ENCODE assay signal across 8 cellular contexts in genomic region chr12:51047655-51048540, GRCh38.
DNase-seq lines count a peak whose midpoint lies in the region; ATAC-seq lines count a peak whose summit lies in the region.

Gene LETMD1 (plus strand): TSS chr12:51048327. CDS start chr12:51048357, 30 bp downstream.

- DNase-seq in AG20443 (ENCODE audit: low spot score) (peak; percentile 96), NCI-H345 treated with DMSO at 0.1 percent for 48 hours (lab: John Stamatoyannopoulos, UW; ENCODE audit: unreplicated experiment) (peak; percentile 66), iris pigment epithelial cell (ENCODE audit: low read depth) (peak; percentile 99)
- peak; percentile 73 to 82 (median 80) for DNase-seq in activated CD4-positive, CD25-positive, alpha-beta regulatory T cell (lab: John Stamatoyannopoulos, UW)
- DNase-seq in central memory CD4-positive, alpha-beta T cell = peak; percentile 94
- peak; percentile 78 to 81 for DNase-seq in stimulated activated CD4-positive, alpha-beta T cell treated with anti-CD3 and anti-CD28 coated beads, Interleukin-12 subunit alpha, Interleukin-12 subunit beta, amount 100 ng/mL, for 24 hours (ENCODE audit: low read depth in 2 of 2)

- ATAC-seq in GM19025 (IDR thresholded peaks at IDR 0.05; ENCODE audit: low read depth, unreplicated experiment) (peak; percentile 94), HG03342 (IDR thresholded peaks at IDR 0.05; ENCODE audit: unreplicated experiment) (peak; percentile 98)

Comparison
In these comparisons a context has a peak if more than half of its experiments do, and no peak if none do; other contexts are left out.
1. Peak in every context shown above with its lines: DNase-seq and ATAC-seq.